In the genomic region with DNA sequence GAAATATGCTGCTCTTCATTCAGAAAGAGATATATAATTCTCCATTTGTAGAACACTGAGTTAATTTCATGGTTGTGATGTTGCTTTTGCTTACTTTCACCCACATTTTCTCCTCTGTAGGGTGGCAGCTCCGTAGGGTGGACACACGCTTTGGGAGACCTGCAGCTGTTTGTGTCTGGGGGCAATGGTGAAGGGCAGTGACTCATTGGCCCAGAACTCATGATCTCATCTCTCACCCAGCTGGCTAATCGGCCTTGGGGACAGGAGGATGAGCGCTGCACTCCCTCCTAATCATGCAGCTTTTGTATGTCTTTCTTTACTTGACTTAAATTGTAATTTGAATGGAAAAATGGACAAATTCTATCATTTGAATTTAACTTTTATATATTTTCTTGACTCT, we compare ENCODE assay signal across 13 cellular contexts. TPM values are rescaled to one million over a fixed set of nuclear protein-coding genes. Genes with fewer than 3 reads are reported as not detected.
DNase-seq lines count a peak whose midpoint lies in the region; ATAC-seq and TF ChIP-seq lines count a peak whose summit lies in the region.
"Had no signal": no experiment of that assay in that cellular context is flagged by ENCODE, and none has a peak within 500 bp of the region (broad histone marks: within the 10 kb centered on the region; RNA-seq: fewer than 3 reads in every experiment).

No MANE protein-coding gene starts in this region.

- no peak for TF ChIP-seq CTCF in epithelial cell of esophagus (IDR thresholded peaks at IDR 0.05; ENCODE audit: insufficient read depth, low read depth, low read length, missing control alignments)

- peak; percentile 89 for DNase-seq in DMS53 (lab: John Stamatoyannopoulos, UW)
- peak; percentile 61 for DNase-seq in RKO (ENCODE audit: low spot score)
- DNase-seq in epithelial cell of esophagus (ENCODE audit: low read depth): peak; percentile 49
- peak; percentile 92 for DNase-seq in myocyte (ENCODE audit: low read depth)
- DNase-seq in NOMO-1 treated with dmso at 0.1 percent for 144 hours (lab: John Stamatoyannopoulos, UW; ENCODE audit: unreplicated experiment): no peak
- DNase-seq in NCI-H748 treated with DMSO at 0.1 percent for 48 hours (lab: John Stamatoyannopoulos, UW): no peak
- DNase-seq in activated effector memory CD4-positive, alpha-beta T cell treated with anti-CD3 and anti-CD28 coated beads, Interleukin-2, amount 50 U/mL, for 16 hours: no peak
- DNase-seq: activated CD8-positive, alpha-beta memory T cell treated with anti-CD3 and anti-CD28 coated beads for 24 hours; Calu3; GOT3; NCI-H2029; upper lobe of left lung had no signal

- no peak overlapping the region for H3K4me3 ChIP-seq in epithelial cell of esophagus (ENCODE audit: low read length)
- H3K4me3 ChIP-seq: upper lobe of left lung had no signal

- ATAC-seq in GM19452 (IDR thresholded peaks at IDR 0.05; ENCODE audit: unreplicated experiment): no peak

RNA-seq across cellular contexts. Expression of a gene that starts 9.6 kb away (rescaled TPM):
- total RNA-seq in myocyte: 3.6 and 5.2 TPM in 2 replicates
- 3.2 TPM for polyA plus RNA-seq in myocyte (2012)

Comparison
In these comparisons a context has a peak if more than half of its experiments do, and no peak if none do; other contexts are left out.
1. DNase-seq: peak in DMS53 (single experiment), RKO (single experiment), epithelial cell of esophagus (single experiment) and myocyte (single experiment); none in NOMO-1 treated with dmso at 0.1 percent for 144 hours (single experiment), NCI-H748 treated with DMSO at 0.1 percent for 48 hours (single experiment) and activated effector memory CD4-positive, alpha-beta T cell treated with anti-CD3 and anti-CD28 coated beads, Interleukin-2, amount 50 U/mL, for 16 hours (single experiment).